Comparison of ENCODE assay signal across 20 cellular contexts in genomic region chr7:46155367-46155766, GRCh38.
"Had no signal": no experiment of that assay in that cellular context is flagged by ENCODE, and none has a peak within 500 bp of the region (broad histone marks: within the 10 kb centered on the region; RNA-seq: fewer than 3 reads in every experiment).

No MANE protein-coding gene starts in this region.

- H3K9me3 ChIP-seq: sigmoid colon, spleen, thoracic aorta had no signal

- ATAC-seq: activated CD4-positive, alpha-beta T cell treated with anti-CD3 and anti-CD28 coated beads for 36 hours; activated T-helper 17 cell treated with anti-CD3 and anti-CD28 coated beads, Interleukin-2, amount 50 U/mL, for 72 hours; esophagus mucosa; left cardiac atrium; stimulated activated memory B cell treated with anti-CD40 and anti-IgM and Interleukin-4, amounts not matched to agents 10 μg/mL and 1 μg/mL and 100 μg/mL, for 72 hours; WTC11 had no signal

- H3K27ac ChIP-seq: cardiac muscle cell, sigmoid colon, spleen, thoracic aorta had no signal

- H3K4me1 ChIP-seq: sigmoid colon, spleen had no signal

- DNase-seq: activated CD4-positive, alpha-beta memory T cell treated with anti-CD3 and anti-CD28 coated beads for 36 hours; activated CD4-positive, alpha-beta T cell treated with anti-CD3 and anti-CD28 coated beads for 36 hours; activated naive CD4-positive, alpha-beta T cell; activated naive CD8-positive, alpha-beta T cell treated with anti-CD3 and anti-CD28 coated beads for 36 hours; amygdala; effector CD8-positive, alpha-beta T cell; left cardiac atrium; midbrain; nephron progenitor cell; nucleus accumbens; sigmoid colon; spleen; stimulated activated CD4-positive, alpha-beta T cell treated with anti-CD3 and anti-CD28 coated beads, Interleukin-4, amount 100 ng/mL, for 4 hours had no signal

- H3K27me3 ChIP-seq: cardiac muscle cell, sigmoid colon, spleen had no signal

- H3K4me3 ChIP-seq: cardiac muscle cell, lung, sigmoid colon, spleen, thoracic aorta had no signal

- H3K36me3 ChIP-seq: cardiac muscle cell, sigmoid colon, spleen, thoracic aorta had no signal
